Comparison of ENCODE assay signal across 8 cellular contexts in genomic region chr11:128694618-128695481, GRCh38. TPM values are rescaled to one million over a fixed set of nuclear protein-coding genes. Genes with fewer than 3 reads are reported as not detected.
A peak's percentile ranks its signal among the peaks of the same experiment; 100 is the strongest.
DNase-seq lines count a peak whose midpoint lies in the region; ATAC-seq and TF ChIP-seq lines count a peak whose summit lies in the region.

No MANE protein-coding gene starts in this region.

- H3K4me1 Mint-ChIP-seq in mesothelial cell of epicardium: peaks cover 28% of the 10 kb centered on the region

- H3K4me1 ChIP-seq in uterus: peaks cover 0 to 8% of the 10 kb centered on the region in 2 donors

- H3K27ac ChIP-seq in uterus: peak overlapping the region; percentile 74 to 87

- no peak for TF ChIP-seq CTCF in choroid plexus epithelial cell (conservative IDR thresholded peaks at IDR 0.05; ENCODE audit: low read depth, low read length)
- no peak for TF ChIP-seq CTCF in mesothelial cell of epicardium (IDR thresholded peaks at IDR 0.05; ENCODE audit: unreplicated experiment)
- no peak for TF ChIP-seq CTCF in uterus (IDR thresholded peaks at IDR 0.05)

- H3K27ac Mint-ChIP-seq in mesothelial cell of epicardium: no peak overlapping the region

- peaks cover 91% of the 10 kb centered on the region for H3K27me3 Mint-ChIP-seq in mesothelial cell of epicardium (ENCODE audit: low read depth)

- H3K36me3 ChIP-seq in uterus: no peaks in the 10 kb centered on the region

- no peaks in the 10 kb centered on the region for H3K9me3 ChIP-seq in uterus

- peak; percentile 27 for ATAC-seq in GM21528 (IDR thresholded peaks at IDR 0.05; ENCODE audit: low FRiP score, unreplicated experiment)

- intact Hi-C loops in uterus (cut with DNase I; ENCODE audit: low total_unique reads): no loop called here

- peaks cover 0 to 11% of the 10 kb centered on the region in 2 donors for H3K27me3 ChIP-seq in uterus

- H3K4me3 ChIP-seq in choroid plexus epithelial cell (ENCODE audit: low read depth, low read length) (peak overlapping the region; percentile 82), uterus (peak overlapping the region; percentile 32 to 42)

- H3K4me3 Mint-ChIP-seq in mesothelial cell of epicardium: peak overlapping the region; percentile 63

- no peaks in the 10 kb centered on the region for H3K36me3 Mint-ChIP-seq in mesothelial cell of epicardium

- no peaks in the 10 kb centered on the region for H3K9me3 Mint-ChIP-seq in mesothelial cell of epicardium

- peak; percentile 57 for DNase-seq in CD1c-positive myeloid dendritic cell (ENCODE audit: extremely low spot score)
- DNase-seq in RPMI7951 (ENCODE audit: low read depth): peak; percentile 41
- peak; percentile 41 for DNase-seq in choroid plexus epithelial cell (ENCODE audit: low read depth)
- DNase-seq in mesothelial cell of epicardium (ENCODE audit: low spot score in 2 of 2, unreplicated experiment in 2 of 2): no peak
- no peak for DNase-seq in uterus
- DNase-seq in Kasumi-1 (lab: John Stamatoyannopoulos, UW): no peak
- no peak for DNase-seq in NCI-H774 (lab: John Stamatoyannopoulos, UW)

- TF ChIP-seq POLR2A in uterus (IDR thresholded peaks at IDR 0.05): no peak

RNA-seq across cellular contexts. Expression of gene FLI1, which starts 1.0 kb away (rescaled TPM):
- 4.8 and 7.4 TPM in 2 replicates for total RNA-seq in RPMI7951 (2014; rRNA removed; shearing (Covaris generic))
- total RNA-seq in mesothelial cell of epicardium (4.5 to 5.8 TPM (median 5.3 TPM) in 3 replicates), uterus (10 to 100 TPM; 12.4 to 56.0 (median 22.5) TPM)

Comparison
In these comparisons a context has a peak if more than half of its experiments do, and no peak if none do; other contexts are left out.
1. DNase-seq: peak in CD1c-positive myeloid dendritic cell (single experiment), RPMI7951 (single experiment) and choroid plexus epithelial cell (single experiment); none in mesothelial cell of epicardium (0 of 2), uterus (0 of 2), Kasumi-1 (0 of 2) and NCI-H774 (single experiment).